ENCODE assay signal across 8 cellular contexts in genomic region chr16:61948414-61948813, GRCh38.
"Had no signal": no experiment of that assay in that cellular context is flagged by ENCODE, and none has a peak within 500 bp of the region (broad histone marks: within the 10 kb centered on the region; RNA-seq: fewer than 3 reads in every experiment).

No MANE protein-coding gene starts in this region.

- H3K4me3 ChIP-seq: GM23248, HAP-1 had no signal

- H3K27ac ChIP-seq: GM23248 had no signal

- H3K9ac ChIP-seq: GM23248 had no signal

- H3K36me3 ChIP-seq: HAP-1 had no signal

- DNase-seq: GM23248, GOT3, H7, H9, HCEC 1CT, HFFc6 had no signal

- H3K4me1 ChIP-seq: HAP-1 had no signal

- H3K27ac Mint-ChIP-seq: HFFc6 had no signal

- H3K4me3 Mint-ChIP-seq: H9, HFFc6 had no signal

- H2AFZ ChIP-seq: GM23248 had no signal

- ATAC-seq: HCT116 had no signal

- H3K9me3 ChIP-seq: HAP-1 had no signal
